ENCODE assay signal across 30 cellular contexts in genomic region chr22:18990355-18991137, GRCh38. TPM values are rescaled to one million over a fixed set of nuclear protein-coding genes. Genes with fewer than 3 reads are reported as not detected.
"Had no signal": no experiment of that assay in that cellular context is flagged by ENCODE, and none has a peak within 500 bp of the region (broad histone marks: within the 10 kb centered on the region; RNA-seq: fewer than 3 reads in every experiment).

No MANE protein-coding gene starts in this region.

- H3K4me1 ChIP-seq: adrenal gland, colonic mucosa, esophagus muscularis mucosa, foreskin keratinocyte, gastroesophageal sphincter, heart right ventricle had no signal

- H3K9me3 ChIP-seq: adrenal gland, body of pancreas, colonic mucosa, esophagus muscularis mucosa, gastroesophageal sphincter, heart right ventricle had no signal

- ATAC-seq: activated CD4-positive, CD25-positive, alpha-beta regulatory T cell treated with anti-CD3 and anti-CD28 coated beads, Interleukin-2, amount 50 U/mL, for 24 hours; activated CD8-positive, alpha-beta T cell treated with anti-CD3 and anti-CD28 coated beads for 36 hours; activated naive CD8-positive, alpha-beta T cell treated with anti-CD3 and anti-CD28 coated beads, Interleukin-2, amount 50 U/mL, for 24 hours; activated T-cell treated with anti-CD3 and anti-CD28 coated beads, Interleukin-2, amount 50 U/mL, for 4 hours; activated T-helper 17 cell treated with anti-CD3 and anti-CD28 coated beads, Interleukin-2, amount 50 U/mL, for 72 hours; body of pancreas; effector memory CD8-positive, alpha-beta T cell; foreskin keratinocyte; gastroesophageal sphincter; heart right ventricle; T-helper 17 cell had no signal

- H3K27ac ChIP-seq: adrenal gland, body of pancreas, colonic mucosa, esophagus muscularis mucosa, foreskin keratinocyte, gastroesophageal sphincter, heart right ventricle, WERI-Rb-1 had no signal

- H3K4me3 ChIP-seq: adrenal gland, body of pancreas, colonic mucosa, esophagus muscularis mucosa, gastroesophageal sphincter, heart right ventricle had no signal

- DNase-seq: activated B cell treated with CpG ODN at 0.5 μM for 24 hours; activated CD4-positive, alpha-beta T cell treated with anti-CD3 and anti-CD28 coated beads for 48 hours; activated CD4-positive, alpha-beta T cell treated with anti-CD3 and anti-CD28 coated beads, Interleukin-2, amount 50 U/mL, for 1 hour; activated CD4-positive, alpha-beta T cell treated with anti-CD3 and anti-CD28 coated beads, Interleukin-2, amount 50 U/mL, for 48 hours; activated CD8-positive, alpha-beta memory T cell treated with anti-CD3 and anti-CD28 coated beads for 24 hours; activated CD8-positive, alpha-beta T cell treated with anti-CD3 and anti-CD28 coated beads for 36 hours; activated effector memory CD4-positive, alpha-beta T cell treated with Interleukin-2 at 50 U/mL for 16 hours; activated naive CD4-positive, alpha-beta T cell treated with anti-CD3 and anti-CD28 coated beads for 36 hours; activated naive CD8-positive, alpha-beta T cell treated with anti-CD3 and anti-CD28 coated beads for 36 hours; activated naive CD8-positive, alpha-beta T cell treated with anti-CD3 and anti-CD28 coated beads, Interleukin-2, amount 50 U/mL, for 24 hours; activated T-cell treated with anti-CD3 and anti-CD28 coated beads, Interleukin-2, amount 50 U/mL, for 4 hours; adrenal gland; amygdala; body of pancreas; caudate nucleus; colonic mucosa; effector CD4-positive, alpha-beta T cell; effector memory CD8-positive, alpha-beta T cell; erythroblast; foreskin keratinocyte; heart right ventricle; T-helper 1 cell; T-helper 17 cell; T1000; WERI-Rb-1 had no signal

- H3K36me3 ChIP-seq: adrenal gland, colonic mucosa, esophagus muscularis mucosa, gastroesophageal sphincter, heart right ventricle had no signal

- H3K27me3 ChIP-seq: adrenal gland, body of pancreas, colonic mucosa, foreskin keratinocyte had no signal

RNA-seq across cellular contexts. Expression of gene PRODH, which starts 54.5 kb away (rescaled TPM):
- total RNA-seq: activated B cell treated with CpG ODN at 0.5 μM for 24 hours; activated CD8-positive, alpha-beta T cell treated with anti-CD3 and anti-CD28 coated beads for 36 hours; activated naive CD8-positive, alpha-beta T cell treated with anti-CD3 and anti-CD28 coated beads for 36 hours; glomerular endothelial cell; T-helper 17 cell had no signal
